Comparison of ENCODE assay signal across 12 cellular contexts in the genomic region with DNA sequence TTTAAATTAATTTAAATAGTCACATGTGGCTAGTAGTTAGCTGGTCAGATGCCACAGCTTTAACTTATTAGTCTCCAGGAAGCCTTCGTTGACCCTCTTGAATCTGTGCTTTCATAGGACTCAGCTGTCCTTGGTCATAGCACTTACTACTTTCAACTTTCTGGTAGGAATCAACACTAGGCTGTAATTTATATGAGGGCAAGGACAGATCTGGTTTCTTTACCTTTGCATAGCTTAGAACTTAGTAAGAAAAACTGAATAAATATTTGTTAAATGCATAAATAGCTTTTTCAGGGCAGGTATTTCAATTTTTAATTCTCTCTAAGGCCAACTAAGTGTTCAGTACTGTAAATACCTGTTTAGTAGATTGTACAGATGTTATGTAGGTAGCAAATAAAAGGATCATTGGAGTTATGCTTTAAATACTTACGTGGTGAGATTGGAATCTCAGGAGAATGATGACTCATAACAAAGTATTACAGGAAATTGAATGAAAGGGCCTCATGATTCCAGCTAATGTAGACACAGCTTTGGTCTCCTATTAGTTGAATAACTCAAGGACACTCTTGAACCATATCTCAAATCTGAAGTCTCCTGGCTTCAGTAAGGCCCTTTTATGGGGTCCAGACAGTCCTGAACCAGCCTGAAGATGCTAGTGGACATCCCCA. TPM values are rescaled to one million over a fixed set of nuclear protein-coding genes. Genes with fewer than 3 reads are reported as not detected.
DNase-seq lines count a peak whose midpoint lies in the region; ATAC-seq and TF ChIP-seq lines count a peak whose summit lies in the region.
"Had no signal": no experiment of that assay in that cellular context is flagged by ENCODE, and none has a peak within 500 bp of the region (broad histone marks: within the 10 kb centered on the region; RNA-seq: fewer than 3 reads in every experiment).

No MANE protein-coding gene starts in this region.

- H3K9me3 Mint-ChIP-seq in neural progenitor cell = no peaks in the 10 kb centered on the region

- DNase-seq in GM03348 (ENCODE audit: low spot score) (peak; percentile 55), RPMI7951 (ENCODE audit: low read depth) (peak; percentile 76), retinal pigment epithelial cell (ENCODE audit: low read depth) (peak; percentile 88), cerebellum (ENCODE audit: low spot score) (no peak), neural progenitor cell (ENCODE audit: low spot score) (no peak), MG63 (no peak)
- DNase-seq: hypothalamus, NCI-H748 treated with DMSO at 0.1 percent for 48 hours, small intestine had no signal

- no peaks in the 10 kb centered on the region for H3F3A ChIP-seq in neural progenitor cell (ENCODE audit: low read depth)

- H3K79me2 ChIP-seq in neural progenitor cell (ENCODE audit: low read depth) = no peaks in the 10 kb centered on the region

- H2AFZ ChIP-seq in neural progenitor cell (replicated peaks) = no peak overlapping the region

- H3K9me3 ChIP-seq in esophagus (ENCODE audit: control insufficient read depth in 2 of 2, insufficient read depth in 1 of 2, low read depth in 1 of 2, low read length in 1 of 2) (no peaks in the 10 kb centered on the region), neural progenitor cell (ENCODE audit: low read depth) (no peaks in the 10 kb centered on the region), MG63 (no peaks in the 10 kb centered on the region)

- H3K27ac ChIP-seq in esophagus (ENCODE audit: low read depth in 2 of 2, low read length in 1 of 2) (peak overlapping the region; percentile 88 to 96), neural progenitor cell (no peak overlapping the region)

- H3K27me3 ChIP-seq in esophagus (ENCODE audit: control insufficient read depth in 1 of 2, insufficient read depth in 2 of 2, low read length in 2 of 2) = no peaks in the 10 kb centered on the region
- H3K27me3 ChIP-seq in neural progenitor cell = peaks cover 80% of the 10 kb centered on the region
- no peaks in the 10 kb centered on the region for H3K27me3 ChIP-seq in MG63

- no peak overlapping the region for H3K27ac Mint-ChIP-seq in neural progenitor cell

- no peak overlapping the region for H3K4me2 ChIP-seq in neural progenitor cell

- H3K27me3 Mint-ChIP-seq in neural progenitor cell (ENCODE audit: insufficient read depth, low read depth) = peaks cover 13% of the 10 kb centered on the region

- H3K36me3 Mint-ChIP-seq in neural progenitor cell = peaks cover 2% of the 10 kb centered on the region

- H3K4me1 ChIP-seq in esophagus (ENCODE audit: control insufficient read depth in 2 of 2, insufficient read depth in 2 of 2, low read length in 1 of 2) (peaks cover 2 to 6% of the 10 kb centered on the region in 2 donors), neural progenitor cell (peaks cover 2% of the 10 kb centered on the region)

- H3K4me1 Mint-ChIP-seq in neural progenitor cell = peaks cover 19% of the 10 kb centered on the region

- TF ChIP-seq CTCF in retinal pigment epithelial cell (conservative IDR thresholded peaks at IDR 0.05; ENCODE audit: low read depth, low read length) = no peak
- no peak for TF ChIP-seq CTCF in neural progenitor cell (IDR thresholded peaks at IDR 0.05)

- no peak overlapping the region for H3K9ac ChIP-seq in neural progenitor cell

- 50 to 51% methylated on average over 2 of the region's 2 CpGs for WGBS in esophagus, 2 donors

- H3K4me3 Mint-ChIP-seq in neural progenitor cell = no peak overlapping the region

- H3K4me3 ChIP-seq in esophagus (ENCODE audit: low read depth in 1 of 2, low read length in 2 of 2) (no peak overlapping the region), retinal pigment epithelial cell (ENCODE audit: low read length) (no peak overlapping the region), neural progenitor cell (no peak overlapping the region), MG63 (no peak overlapping the region)

- H3K36me3 ChIP-seq in esophagus (ENCODE audit: control insufficient read depth in 2 of 2, insufficient read depth in 2 of 2, low read length in 1 of 2) (no peaks in the 10 kb centered on the region), neural progenitor cell (no peaks in the 10 kb centered on the region), MG63 (peaks cover 34% of the 10 kb centered on the region)

- ATAC-seq in GM21786 (IDR thresholded peaks at IDR 0.05; ENCODE audit: unreplicated experiment) = no peak

- H4K20me1 ChIP-seq in neural progenitor cell (ENCODE audit: low read depth) = no peaks in the 10 kb centered on the region

RNA-seq across cellular contexts. Expression of a gene that starts 2.6 kb away (rescaled TPM):
- total RNA-seq in RPMI7951 (2014; rRNA removed; shearing (Covaris generic)) = 38.0 and 40.3 TPM in 2 replicates
- polyA plus RNA-seq in esophagus = 10 to 100 TPM; 12.4 to 16.8 TPM
- total RNA-seq in cerebellum (35.7 TPM), neural progenitor cell (ENCODE audit: low replicate concordance) (1.5 and 2.1 TPM in 2 replicates)
- total RNA-seq in MG63 (2014; rRNA removed; shearing (Covaris generic); ENCODE audit: low replicate concordance) = 15.3 and 24.3 TPM in 2 replicates

RNA-seq across cellular contexts. Expression of a gene that starts 43.4 kb away (rescaled TPM):
- not detected in 2 replicates for total RNA-seq in RPMI7951 (2014; rRNA removed; shearing (Covaris generic))
- under 1 TPM; 0.07 to 0.22 TPM for polyA plus RNA-seq in esophagus
- total RNA-seq in cerebellum = 1.5 TPM
- total RNA-seq in neural progenitor cell (ENCODE audit: low replicate concordance) = not detected in 2 replicates
- total RNA-seq in MG63 (2014; rRNA removed; shearing (Covaris generic); ENCODE audit: low replicate concordance) = not detected in 2 replicates
- total RNA-seq: ureter had no signal
- polyA plus RNA-seq: small intestine had no signal

Comparison
In these comparisons a context has a peak if more than half of its experiments do, and no peak if none do; other contexts are left out.
1. DNase-seq: peak in GM03348 (single experiment), RPMI7951 (single experiment) and retinal pigment epithelial cell (single experiment); none in cerebellum (single experiment), neural progenitor cell (single experiment) and MG63 (single experiment).